ENCODE assay signal across 1 cellular context in genomic region chr10:122953827-122954730, GRCh38.
TF ChIP-seq lines count a peak whose summit lies in the region.

C10orf88 (minus strand) TSS chr10:122954227; CDS start chr10:122954178, 49 bp downstream.

TF ChIP-seq in HepG2, 621 proteins besides CTCF, POLR2A, EP300 and RAD21 (continued from another document and continues in another):
- peak in 1 of 2 experiments; percentile 45; a peak in 1 of 4 replicates for TF ChIP-seq REST (IDR thresholded peaks at IDR 0.05; ENCODE audit: borderline replicate concordance in 1 of 2, low read depth in 1 of 2, low read length in 2 of 2)
- no peak for TF ChIP-seq CC2D1A (CRISPR knock-in tag; IDR thresholded peaks at IDR 0.05)
- TF ChIP-seq ZNF496 (CRISPR knock-in tag; IDR thresholded peaks at IDR 0.05; ENCODE audit: insufficient replicate concordance), result no peak
- peak; percentile 87 for TF ChIP-seq NR2C2 (CRISPR knock-in tag; IDR thresholded peaks at IDR 0.05; ENCODE audit: borderline replicate concordance)
- peak; percentile 46; the same call in 1 of the 2 replicates for TF ChIP-seq ZNF121 (CRISPR knock-in tag; IDR thresholded peaks at IDR 0.05)
- peak; percentile 6; the same call in 1 of the 2 replicates for TF ChIP-seq ZBTB33 (CRISPR knock-in tag; IDR thresholded peaks at IDR 0.05)
- TF ChIP-seq ZNF501 (CRISPR knock-in tag; IDR thresholded peaks at IDR 0.05), result peak; percentile 96
- no peak for TF ChIP-seq ZNF749 (CRISPR knock-in tag; IDR thresholded peaks at IDR 0.05; ENCODE audit: borderline replicate concordance)
- TF ChIP-seq BATF2 (CRISPR knock-in tag; IDR thresholded peaks at IDR 0.05), result peak; percentile 76; the same call in 1 of the 2 replicates
- TF ChIP-seq SCMH1 (CRISPR knock-in tag; IDR thresholded peaks at IDR 0.05; ENCODE audit: borderline replicate concordance), result no peak
- peak; percentile 94 for TF ChIP-seq EED (CRISPR knock-in tag; IDR thresholded peaks at IDR 0.05)
- TF ChIP-seq E2F2 (CRISPR knock-in tag; IDR thresholded peaks at IDR 0.05; ENCODE audit: borderline replicate concordance), result no peak
- TF ChIP-seq GFI1 (CRISPR knock-in tag; IDR thresholded peaks at IDR 0.05; ENCODE audit: borderline replicate concordance), result peak; percentile 70
- peak; percentile 75; the same call in 1 of the 2 replicates for TF ChIP-seq SNAPC4 (CRISPR knock-in tag; IDR thresholded peaks at IDR 0.05)
- TF ChIP-seq ZFP36L1 (CRISPR knock-in tag; IDR thresholded peaks at IDR 0.05), result peak; percentile 86; the same call in 1 of the 2 replicates
- TF ChIP-seq ZNF761 (CRISPR knock-in tag; conservative IDR thresholded peaks at IDR 0.05), result peak; percentile 95
- no peak for TF ChIP-seq CSRNP2 (CRISPR knock-in tag; conservative IDR thresholded peaks at IDR 0.05; ENCODE audit: low read depth)
- no peak for TF ChIP-seq ZNF260 (CRISPR knock-in tag; IDR thresholded peaks at IDR 0.05; ENCODE audit: borderline replicate concordance, low read depth)
- TF ChIP-seq ZNF564 (CRISPR knock-in tag; IDR thresholded peaks at IDR 0.05), result peak; percentile 88
- TF ChIP-seq KMT2B (CRISPR knock-in tag; IDR thresholded peaks at IDR 0.05), result peak; percentile 99
- TF ChIP-seq NR0B2 (CRISPR knock-in tag; IDR thresholded peaks at IDR 0.05), result peak; percentile 96
- no peak for TF ChIP-seq ZNF597 (CRISPR knock-in tag; IDR thresholded peaks at IDR 0.05)
- TF ChIP-seq MXD3 (CRISPR knock-in tag; IDR thresholded peaks at IDR 0.05), result peak; percentile 92; the same call in 1 of the 2 replicates
- peak; percentile 73 for TF ChIP-seq HCFC1 (IDR thresholded peaks at IDR 0.05; ENCODE audit: low read depth, low read length)
- peak; percentile 100 for TF ChIP-seq TFDP1 (CRISPR knock-in tag; IDR thresholded peaks at IDR 0.05; ENCODE audit: borderline replicate concordance)
- TF ChIP-seq FOSL2 (CRISPR knock-in tag; IDR thresholded peaks at IDR 0.05), result peak; percentile 63
- TF ChIP-seq CREB3 (CRISPR knock-in tag; IDR thresholded peaks at IDR 0.05), result no peak
- TF ChIP-seq HIC2 (CRISPR knock-in tag; IDR thresholded peaks at IDR 0.05; ENCODE audit: low read depth), result peak; percentile 75
- peak; percentile 35; the same call in 1 of the 2 replicates for TF ChIP-seq ZNF362 (CRISPR knock-in tag; IDR thresholded peaks at IDR 0.05; ENCODE audit: borderline replicate concordance)
- peak; percentile 63; the same call in 1 of the 2 replicates for TF ChIP-seq ZNF83 (CRISPR knock-in tag; IDR thresholded peaks at IDR 0.05; ENCODE audit: borderline replicate concordance)
- TF ChIP-seq ZNF615 (CRISPR knock-in tag; IDR thresholded peaks at IDR 0.05; ENCODE audit: borderline replicate concordance), result peak; percentile 94; the same call in 1 of the 2 replicates
- peak; percentile 40 for TF ChIP-seq CEBPG (CRISPR knock-in tag; IDR thresholded peaks at IDR 0.05)
- peak; percentile 95 for TF ChIP-seq ZSCAN9 (CRISPR knock-in tag; IDR thresholded peaks at IDR 0.05; ENCODE audit: borderline replicate concordance)
